Comparison of ENCODE assay signal across 1 cellular context in genomic region chr15:58690703-58691102, GRCh38.
TF ChIP-seq lines count a peak whose summit lies in the region.

No MANE protein-coding gene starts in this region.

TF ChIP-seq in HepG2, 621 proteins besides CTCF, POLR2A, EP300 and RAD21 (continued from another document):
- no peak for TF ChIP-seq ZBTB26 (CRISPR knock-in tag; IDR thresholded peaks at IDR 0.05; ENCODE audit: borderline replicate concordance)
- TF ChIP-seq ZUFSP (CRISPR knock-in tag; IDR thresholded peaks at IDR 0.05; ENCODE audit: borderline replicate concordance), result no peak
- no peak for TF ChIP-seq PREB (CRISPR knock-in tag; IDR thresholded peaks at IDR 0.05)
- TF ChIP-seq HCFC1 (IDR thresholded peaks at IDR 0.05; ENCODE audit: low read depth, low read length), result no peak
- no peak for TF ChIP-seq ZNF382 (CRISPR knock-in tag; IDR thresholded peaks at IDR 0.05; ENCODE audit: borderline replicate concordance)
- no peak for TF ChIP-seq MEIS2 (CRISPR knock-in tag; IDR thresholded peaks at IDR 0.05)
- no peak for TF ChIP-seq ZBTB39 (CRISPR knock-in tag; IDR thresholded peaks at IDR 0.05)
